In genomic region chr3:58336135-58336882, GRCh38 we compare ENCODE assay signal across 12 cellular contexts. TPM values are rescaled to one million over a fixed set of nuclear protein-coding genes. Genes with fewer than 3 reads are reported as not detected.
DNase-seq lines count a peak whose midpoint lies in the region; ATAC-seq, FAIRE-seq and TF ChIP-seq lines count a peak whose summit lies in the region.
"Had no signal": no experiment of that assay in that cellular context is flagged by ENCODE, and none has a peak within 500 bp of the region (broad histone marks: within the 10 kb centered on the region; RNA-seq: fewer than 3 reads in every experiment).

No MANE protein-coding gene starts in this region.

- intact Hi-C loops in K562 (cut with micrococcal nuclease): no loop called here

- peaks cover 3% of the 10 kb centered on the region for H3K79me1 ChIP-seq in neuronal stem cell (ENCODE audit: low read depth, low read length)

- H3K4me1 Mint-ChIP-seq in IgD-negative memory B cell: peaks cover 44 to 48% (median 46%) of the 10 kb centered on the region in 3 donors
- peaks cover 28 to 46% of the 10 kb centered on the region in 2 donors for H3K4me1 Mint-ChIP-seq in natural killer cell treated with Interleukin-12 subunit alpha and Interleukin-12 subunit beta and Interleukin-15 and Interleukin-18, amount 100 ng/mL, for 72 hours (ENCODE audit: low read depth in 2 of 2)

- H4K91ac ChIP-seq in neuronal stem cell (ENCODE audit: low read depth, low read length, poor library complexity): no peak overlapping the region

- in situ Hi-C loops in K562 (cut with MboI): no loop called here

- peaks cover 28% of the 10 kb centered on the region for H3K79me2 ChIP-seq in K562 (ENCODE audit: control insufficient read depth, insufficient read depth, low read length)

- H3K4me2 ChIP-seq in K562 (ENCODE audit: insufficient read depth, low read length) (no peak overlapping the region), neuronal stem cell (ENCODE audit: insufficient read depth, low read length, poor library complexity, severe bottlenecking) (no peak overlapping the region)

- H3K9me1 ChIP-seq in K562 (ENCODE audit: control insufficient read depth, insufficient read depth, low read length): no peaks in the 10 kb centered on the region

- no peak for TF ChIP-seq EP300 in K562 (IDR thresholded peaks at IDR 0.05; ENCODE audit: low read length)

- no peak for TF ChIP-seq RAD21 in K562 (CRISPR knock-in tag; conservative IDR thresholded peaks at IDR 0.05 in 1 of 2, IDR thresholded peaks at IDR 0.05 in 1 of 2)

- H3K23ac ChIP-seq in neuronal stem cell (ENCODE audit: low read depth, low read length, poor library complexity): no peak overlapping the region

- no peaks in the 10 kb centered on the region for H3K27me3 Mint-ChIP-seq in IgD-negative memory B cell
- no peaks in the 10 kb centered on the region for H3K27me3 Mint-ChIP-seq in natural killer cell treated with Interleukin-12 subunit alpha and Interleukin-12 subunit beta and Interleukin-15 and Interleukin-18, amount 100 ng/mL, for 72 hours

- no peak for TF ChIP-seq POLR2A in K562 (conservative IDR thresholded peaks at IDR 0.05)

- H3K9me3 Mint-ChIP-seq in IgD-negative memory B cell: peaks cover 0 to 2% (median 0%) of the 10 kb centered on the region in 3 donors
- H3K9me3 Mint-ChIP-seq in natural killer cell treated with Interleukin-12 subunit alpha and Interleukin-12 subunit beta and Interleukin-15 and Interleukin-18, amount 100 ng/mL, for 72 hours: no peaks in the 10 kb centered on the region

- no peak overlapping the region for H2BK15ac ChIP-seq in neuronal stem cell (ENCODE audit: low read length)

- H3K27me3 ChIP-seq in K562 (ENCODE audit: control insufficient read depth in 2 of 2, insufficient read depth in 2 of 2, low read length in 2 of 2) (no peaks in the 10 kb centered on the region), neuronal stem cell (ENCODE audit: control insufficient read depth in 3 of 3, insufficient read depth in 3 of 3, low read depth in 1 of 3, low read length in 3 of 3) (peaks cover 0 to 2% (median 0%) of the 10 kb centered on the region in 3 experiments)

- H3K4me1 ChIP-seq in K562 (replicated peaks in 1 of 2; ENCODE audit: control insufficient read depth in 2 of 2, insufficient read depth in 2 of 2, low read length in 2 of 2) (peaks cover 14 to 16% of the 10 kb centered on the region in 2 experiments; a peak in 4 of 5 replicates), neuronal stem cell (ENCODE audit: control insufficient read depth in 2 of 2, insufficient read depth in 1 of 2, low read depth in 1 of 2, low read length in 2 of 2) (peaks cover 2 to 4% of the 10 kb centered on the region in 2 donors)

- H3K4me3 Mint-ChIP-seq in IgD-negative memory B cell: peak overlapping the region in 3 of 4 donors; percentile 35 to 95 (median 76)
- H3K4me3 Mint-ChIP-seq in natural killer cell treated with Interleukin-12 subunit alpha and Interleukin-12 subunit beta and Interleukin-15 and Interleukin-18, amount 100 ng/mL, for 72 hours: peak overlapping the region; percentile 82

- no peaks in the 10 kb centered on the region for H3K36me3 ChIP-seq in K562 (ENCODE audit: control insufficient read depth, insufficient read depth, low read length)
- H3K36me3 ChIP-seq in neuronal stem cell (replicated peaks in 1 of 2; ENCODE audit: control insufficient read depth in 2 of 2, insufficient read depth in 2 of 2, low read length in 2 of 2): no peaks in the 10 kb centered on the region

- 100% methylated on average over 2 of the region's 3 CpGs for WGBS in K562 (ENCODE audit: insufficient coverage, low coverage, missing lambda C conversion rate)
- no CpG with 5 or more reads among the region's 3 CpGs for WGBS in neuronal stem cell (ENCODE audit: extremely low coverage in 2 of 2, insufficient read length in 2 of 2, insufficient replicate concordance in 1 of 2), 2 donors

- H3K36me3 Mint-ChIP-seq in IgD-negative memory B cell: peaks cover 6% of the 10 kb centered on the region
- peaks cover 16% of the 10 kb centered on the region for H3K36me3 Mint-ChIP-seq in natural killer cell treated with Interleukin-12 subunit alpha and Interleukin-12 subunit beta and Interleukin-15 and Interleukin-18, amount 100 ng/mL, for 72 hours

- no peaks in the 10 kb centered on the region for H4K20me1 ChIP-seq in K562 (replicated peaks; ENCODE audit: control insufficient read depth, insufficient read depth, low read length)

- H3K4me3 ChIP-seq in K562 (no peak overlapping the region), neuronal stem cell (ENCODE audit: low read length in 2 of 2) (no peak overlapping the region)

- POLR2A ChIA-PET in K562 (lab: Yijun Ruan, JAX): interaction anchor here (0.6 to 1.7 kb wide), 4 partner anchors 10 to 85 kb away, joined by 3 to 9 read pairs (median 3); no protein-coding TSS in a partner anchor

- H2AK5ac ChIP-seq in neuronal stem cell (ENCODE audit: low read depth, low read length): no peak overlapping the region

- H2AFZ ChIP-seq in K562 (ENCODE audit: low read depth, low read length): no peak overlapping the region
- no peak overlapping the region for H2AFZ ChIP-seq in neuronal stem cell (ENCODE audit: low read length)

- H3K18ac ChIP-seq in neuronal stem cell (ENCODE audit: low read length): no peak overlapping the region

- peak overlapping the region; percentile 64 to 97 (median 91) for H3K27ac Mint-ChIP-seq in IgD-negative memory B cell
- peak overlapping the region; percentile 89 to 99 for H3K27ac Mint-ChIP-seq in natural killer cell treated with Interleukin-12 subunit alpha and Interleukin-12 subunit beta and Interleukin-15 and Interleukin-18, amount 100 ng/mL, for 72 hours

- H3K14ac ChIP-seq in neuronal stem cell (ENCODE audit: low read length): no peak overlapping the region

- H2BK120ac ChIP-seq in neuronal stem cell (ENCODE audit: low read depth, low read length): no peak overlapping the region

- TF ChIP-seq CTCF in K562 (IDR thresholded peaks at IDR 0.05 in 2 of 3, conservative IDR thresholded peaks at IDR 0.05 in 1 of 3; ENCODE audit: insufficient read depth in 2 of 3, low read depth in 1 of 3, low read length in 3 of 3): no peak

- H3K9me3 ChIP-seq in K562 (replicated peaks; ENCODE audit: control insufficient read depth, insufficient read depth, low read depth, low read length) (no peaks in the 10 kb centered on the region), neuronal stem cell (replicated peaks in 1 of 2; ENCODE audit: control insufficient read depth in 2 of 2, insufficient read depth in 1 of 2, low read depth in 1 of 2, low read length in 2 of 2) (no peaks in the 10 kb centered on the region)

- H3K4ac ChIP-seq in neuronal stem cell (ENCODE audit: low read length): no peak overlapping the region

- no peak overlapping the region for H2BK5ac ChIP-seq in neuronal stem cell (ENCODE audit: low read length)

- ATAC-seq in K562: no peak
- ATAC-seq in natural killer cell treated with Interleukin-12 subunit alpha and Interleukin-12 subunit beta and Interleukin-15 and Interleukin-18, amount 100 ng/mL, for 72 hours: no peak
- no peak for ATAC-seq in HG02870 (IDR thresholded peaks at IDR 0.05; ENCODE audit: unreplicated experiment)
- ATAC-seq: left colon had no signal

- H4K8ac ChIP-seq in neuronal stem cell (ENCODE audit: low read depth, low read length): no peak overlapping the region

- no peak overlapping the region for H2BK12ac ChIP-seq in neuronal stem cell (ENCODE audit: low read length)

- CTCF ChIA-PET in K562 (lab: Yijun Ruan, JAX; ENCODE audit: low intra/inter-chr PET ratio): no interaction called here

- FAIRE-seq in K562 (lab: Jason Lieb, UNC): no peak
- FAIRE-seq: small intestine had no signal

- DNase-seq in AG20443 (ENCODE audit: low spot score) (peak; percentile 65), K562 (ENCODE audit: extremely low read depth in 1 of 4, low spot score in 3 of 4) (no peak), neuronal stem cell (ENCODE audit: low spot score) (no peak)
- no peak for DNase-seq in natural killer cell treated with Interleukin-12 subunit alpha and Interleukin-12 subunit beta and Interleukin-15 and Interleukin-18, amount 100 ng/mL, for 72 hours (ENCODE audit: low spot score)
- no peak for DNase-seq in activated naive CD4-positive, alpha-beta T cell (lab: John Stamatoyannopoulos, UW)
- no peak for DNase-seq in stimulated activated CD4-positive, alpha-beta T cell treated with anti-CD3 and anti-CD28 coated beads, Interleukin-12 subunit alpha, Interleukin-12 subunit beta, amount 100 ng/mL, for 4 hours
- DNase-seq: left colon, NCI-H1092 treated with DMSO at 0.1 percent for 48 hours, SIG-M5, small intestine had no signal

- H3K27ac ChIP-seq in K562 (ENCODE audit: extremely low read depth, low read depth, low read length) (no peak overlapping the region), neuronal stem cell (replicated peaks; ENCODE audit: low read length) (no peak overlapping the region)

- H3K9ac ChIP-seq in K562 (ENCODE audit: insufficient read depth in 1 of 2, low read depth in 2 of 2, low read length in 2 of 2) (no peak overlapping the region), neuronal stem cell (ENCODE audit: low read depth, low read length, poor library complexity) (no peak overlapping the region)

- no TSS peak for BruUV-seq in K562 (replicated peaks; lab: Mats Ljungman, UMichigan)

RNA-seq across cellular contexts. Expression of gene PXK, which starts 3.6 kb away (rescaled TPM):
- 92.3 TPM for polyA plus RNA-seq in IgD-negative memory B cell
- total RNA-seq in K562 (2011; cell fraction: chromatin; rRNA removed; ENCODE audit: low replicate concordance): 19.9 and 36.7 TPM in 2 replicates
- total RNA-seq in K562 (2011; cell fraction: nucleolus; rRNA removed): 8.7 and 14.6 TPM in 2 replicates
- 18.6 and 35.0 TPM in 2 replicates for total RNA-seq in K562 (2011; cell fraction: nucleoplasm; rRNA removed)
- total RNA-seq in K562 (2014; rRNA removed): 11.3 and 12.4 TPM in 2 replicates
- total RNA-seq in K562 (2014; rRNA removed; fragmentation: Illumina TruSeq; extraction: Trizol): 12.9 and 15.3 TPM in 2 replicates
- total RNA-seq in K562 (2015; rRNA removed; fragmentation: Illumina TruSeq; extraction: Trizol): 9.7 and 10.0 TPM in 2 replicates
- 10.8 and 14.0 TPM in 2 replicates for total RNA-seq in K562 (2021)
- 10.6 and 11.1 TPM in 2 replicates for polyA plus RNA-seq in K562 (2011; rRNA removed)
- 7.0 and 8.9 TPM in 2 replicates for polyA plus RNA-seq in K562 (2011; cell fraction: cytosol; rRNA removed)
- polyA plus RNA-seq in K562 (2011; cell fraction: nucleus; rRNA removed): 13.1 and 15.3 TPM in 2 replicates
- polyA plus RNA-seq in K562 (2012): 6.3 and 17.9 TPM in 2 replicates
- 15.3 and 19.9 TPM in 2 replicates for polyA plus RNA-seq in K562 (2014; fragmentation: Illumina TruSeq; extraction: Trizol)
- polyA plus RNA-seq in K562 (2014; fragmentation: Nextera tagmentation; extraction: Ambion mirVana): 1 to 10 TPM; 3.3 to 4.8 TPM
- polyA plus RNA-seq in K562 (2014; rRNA removed): 12.7 and 14.5 TPM in 2 replicates
- polyA minus RNA-seq in K562 (2011; rRNA and poly(A)+ RNA removed): 13.2 and 15.9 TPM in 2 replicates
- polyA minus RNA-seq in K562 (2011; cell fraction: cytosol; rRNA and poly(A)+ RNA removed): 6.5 and 8.0 TPM in 2 replicates
- 7.7 and 11.8 TPM in 2 replicates for polyA minus RNA-seq in K562 (2011; cell fraction: nucleus; rRNA and poly(A)+ RNA removed)
- total RNA-seq in natural killer cell treated with Interleukin-12 subunit alpha and Interleukin-12 subunit beta and Interleukin-15 and Interleukin-18, amount 100 ng/mL, for 72 hours: 10 to 100 TPM; 63.8 to 67.8 TPM
- polyA plus RNA-seq in neuronal stem cell (2013, experiment 1 of 2): 7.1 TPM
- 7.1 TPM for polyA plus RNA-seq in neuronal stem cell (2013, experiment 2 of 2)

RNA-seq across cellular contexts. Expression of gene HTD2, which starts 30.0 kb away (rescaled TPM):
- 21.1 TPM for polyA plus RNA-seq in IgD-negative memory B cell
- 7.2 and 11.2 TPM in 2 replicates for total RNA-seq in K562 (2011; cell fraction: chromatin; rRNA removed; ENCODE audit: low replicate concordance)
- 3.0 and 3.2 TPM in 2 replicates for total RNA-seq in K562 (2011; cell fraction: nucleolus; rRNA removed)
- 3.2 and 5.1 TPM in 2 replicates for total RNA-seq in K562 (2011; cell fraction: nucleoplasm; rRNA removed)
- 1.8 and 2.7 TPM in 2 replicates for total RNA-seq in K562 (2014; rRNA removed)
- total RNA-seq in K562 (2014; rRNA removed; fragmentation: Illumina TruSeq; extraction: Trizol): 10.5 and 12.7 TPM in 2 replicates
- 5.8 and 6.9 TPM in 2 replicates for total RNA-seq in K562 (2015; rRNA removed; fragmentation: Illumina TruSeq; extraction: Trizol)
- 8.3 and 9.6 TPM in 2 replicates for total RNA-seq in K562 (2021)
- polyA plus RNA-seq in K562 (2011; rRNA removed): 9.4 and 11.6 TPM in 2 replicates
- polyA plus RNA-seq in K562 (2011; cell fraction: cytosol; rRNA removed): 4.4 and 7.8 TPM in 2 replicates
- 2.4 and 4.5 TPM in 2 replicates for polyA plus RNA-seq in K562 (2011; cell fraction: nucleus; rRNA removed)
- 3.4 and 4.9 TPM in 2 replicates for polyA plus RNA-seq in K562 (2012)
- 2.2 and 6.8 TPM in 2 replicates for polyA plus RNA-seq in K562 (2014; fragmentation: Illumina TruSeq; extraction: Trizol)
- 10 to 100 TPM; 13.9 to 22.8 TPM for polyA plus RNA-seq in K562 (2014; fragmentation: Nextera tagmentation; extraction: Ambion mirVana)
- 5.8 and 8.0 TPM in 2 replicates for polyA plus RNA-seq in K562 (2014; rRNA removed)
- 7.5 and 9.7 TPM in 2 replicates for polyA minus RNA-seq in K562 (2011; rRNA and poly(A)+ RNA removed)
- polyA minus RNA-seq in K562 (2011; cell fraction: cytosol; rRNA and poly(A)+ RNA removed): 2.0 TPM in 1 of 2 replicates, not detected in the other
- polyA minus RNA-seq in K562 (2011; cell fraction: nucleus; rRNA and poly(A)+ RNA removed): 1.5 and 2.2 TPM in 2 replicates
- 10 to 100 TPM in 1 of 2 donors, 1 to 10 TPM in 1; 6.7 to 11.6 TPM for total RNA-seq in natural killer cell treated with Interleukin-12 subunit alpha and Interleukin-12 subunit beta and Interleukin-15 and Interleukin-18, amount 100 ng/mL, for 72 hours
- 4.9 TPM for polyA plus RNA-seq in neuronal stem cell (2013, experiment 1 of 2)
- 4.5 TPM for polyA plus RNA-seq in neuronal stem cell (2013, experiment 2 of 2)

RNA-seq across cellular contexts. Expression of gene RPP14, which starts 30.3 kb away (rescaled TPM):
- polyA plus RNA-seq in IgD-negative memory B cell (9.9 TPM), K562 (2011; rRNA removed) (14.7 and 18.9 TPM in 2 replicates), K562 (2014; fragmentation: Illumina TruSeq; extraction: Trizol) (14.6 and 15.4 TPM in 2 replicates), K562 (2014; fragmentation: Nextera tagmentation; extraction: Ambion mirVana) (10 to 100 TPM; 20.5 to 20.8 TPM), K562 (2014; rRNA removed) (15.1 and 19.0 TPM in 2 replicates)
- total RNA-seq in K562 (2011; cell fraction: chromatin; rRNA removed; ENCODE audit: low replicate concordance): 25.4 and 29.4 TPM in 2 replicates
- total RNA-seq in K562 (2011; cell fraction: nucleolus; rRNA removed): 14.8 and 18.0 TPM in 2 replicates
- 24.8 and 46.7 TPM in 2 replicates for total RNA-seq in K562 (2011; cell fraction: nucleoplasm; rRNA removed)
- total RNA-seq in K562 (2014; rRNA removed) (13.9 and 15.9 TPM in 2 replicates), K562 (2014; rRNA removed; fragmentation: Illumina TruSeq; extraction: Trizol) (13.5 and 15.5 TPM in 2 replicates), K562 (2015; rRNA removed; fragmentation: Illumina TruSeq; extraction: Trizol) (19.9 and 20.4 TPM in 2 replicates), K562 (2021) (14.9 and 17.0 TPM in 2 replicates)
- polyA plus RNA-seq in K562 (2011; cell fraction: cytosol; rRNA removed): 6.3 and 12.9 TPM in 2 replicates
- 6.7 and 9.4 TPM in 2 replicates for polyA plus RNA-seq in K562 (2011; cell fraction: nucleus; rRNA removed)
- polyA plus RNA-seq in K562 (2012): 6.3 and 9.3 TPM in 2 replicates
- 17.9 and 18.2 TPM in 2 replicates for polyA minus RNA-seq in K562 (2011; rRNA and poly(A)+ RNA removed)
- 5.6 and 8.6 TPM in 2 replicates for polyA minus RNA-seq in K562 (2011; cell fraction: cytosol; rRNA and poly(A)+ RNA removed)
- 5.0 and 7.9 TPM in 2 replicates for polyA minus RNA-seq in K562 (2011; cell fraction: nucleus; rRNA and poly(A)+ RNA removed)
- total RNA-seq in natural killer cell treated with Interleukin-12 subunit alpha and Interleukin-12 subunit beta and Interleukin-15 and Interleukin-18, amount 100 ng/mL, for 72 hours: 10 to 100 TPM; 17.0 to 34.0 TPM
- polyA plus RNA-seq in neuronal stem cell (2013, experiment 1 of 2): 14.4 TPM
- polyA plus RNA-seq in neuronal stem cell (2013, experiment 2 of 2): 16.0 TPM
